14 cellular contexts compared by ENCODE assay signal in genomic region chr16:3864562-3864961, GRCh38. TPM values are rescaled to one million over a fixed set of nuclear protein-coding genes. Genes with fewer than 3 reads are reported as not detected.
A peak's percentile ranks its signal among the peaks of the same experiment; 100 is the strongest.
DNase-seq lines count a peak whose midpoint lies in the region; ATAC-seq and TF ChIP-seq lines count a peak whose summit lies in the region.
"Had no signal": no experiment of that assay in that cellular context is flagged by ENCODE, and none has a peak within 500 bp of the region (broad histone marks: within the 10 kb centered on the region; RNA-seq: fewer than 3 reads in every experiment).

No MANE protein-coding gene starts in this region.

- peak; percentile 30 for DNase-seq in activated CD4-positive, alpha-beta T cell treated with anti-CD3 and anti-CD28 coated beads for 36 hours
- DNase-seq in activated CD4-positive, alpha-beta T cell treated with anti-CD3 and anti-CD28 coated beads for 4 hours, result no peak
- peak; percentile 24 for DNase-seq in stimulated activated CD4-positive, alpha-beta T cell treated with anti-CD3 and anti-CD28 coated beads, Interleukin-1b, Interleukin-23, amount 100 ng/mL, for 48 hours
- no peak for DNase-seq in stimulated activated CD4-positive, alpha-beta T cell treated with anti-CD3 and anti-CD28 coated beads, Interleukin-15, amount 100 ng/mL, for 24 hours
- no peak for DNase-seq in naive B cell
- no peak for DNase-seq in GM20000 (ENCODE audit: low spot score)
- DNase-seq in NCI-H345 treated with DMSO at 0.1 percent for 48 hours (lab: John Stamatoyannopoulos, UW; ENCODE audit: unreplicated experiment), result no peak
- DNase-seq: DMS53, MM.1S, NCI-H1105 treated with DMSO at 0.1 percent for 48 hours, NCI-H187, NCI-H446, NCI-H748 treated with DMSO at 0.1 percent for 48 hours had no signal

- peaks cover 75% of the 10 kb centered on the region for H3K4me1 Mint-ChIP-seq in activated CD4-positive, alpha-beta T cell treated with anti-CD3 and anti-CD28 coated beads for 36 hours
- peaks cover 60 to 95% (median 84%) of the 10 kb centered on the region in 3 donors for H3K4me1 Mint-ChIP-seq in naive B cell

- CTCF ChIA-PET in activated CD4-positive, alpha-beta T cell treated with anti-CD3 and anti-CD28 coated beads for 36 hours (lab: Charles Lee), result interaction anchor here (1.1 kb wide), 1 partner anchor 14 kb away, joined by 4 read pairs; no protein-coding TSS in a partner anchor

- no peaks in the 10 kb centered on the region for H3K27me3 Mint-ChIP-seq in activated CD4-positive, alpha-beta T cell treated with anti-CD3 and anti-CD28 coated beads for 36 hours
- H3K27me3 Mint-ChIP-seq in naive B cell, result no peaks in the 10 kb centered on the region

- POLR2A ChIA-PET in activated CD4-positive, alpha-beta T cell treated with anti-CD3 and anti-CD28 coated beads for 36 hours (lab: Charles Lee), result no interaction called here

- no peak overlapping the region for H3K4me3 Mint-ChIP-seq in activated CD4-positive, alpha-beta T cell treated with anti-CD3 and anti-CD28 coated beads for 36 hours
- H3K4me3 Mint-ChIP-seq in naive B cell, result peak overlapping the region in 5 of 8 donors; percentile 15 to 72 (median 36)

- no peak overlapping the region for H3K27ac Mint-ChIP-seq in activated CD4-positive, alpha-beta T cell treated with anti-CD3 and anti-CD28 coated beads for 36 hours
- peak overlapping the region in 3 of 6 donors; percentile 37 to 75 (median 60) for H3K27ac Mint-ChIP-seq in naive B cell

- intact Hi-C loops in activated CD4-positive, alpha-beta T cell treated with anti-CD3 and anti-CD28 coated beads for 36 hours (cut with DNase I, micrococcal nuclease), result no loop called here

- no peak for TF ChIP-seq CTCF in GM20000 (IDR thresholded peaks at IDR 0.05; ENCODE audit: extremely low read depth, missing control alignments)

- no peaks in the 10 kb centered on the region for H3K9me3 Mint-ChIP-seq in activated CD4-positive, alpha-beta T cell treated with anti-CD3 and anti-CD28 coated beads for 36 hours (ENCODE audit: low read depth)
- no peaks in the 10 kb centered on the region for H3K9me3 Mint-ChIP-seq in naive B cell

- peak; percentile 60 for ATAC-seq in activated CD4-positive, alpha-beta T cell treated with anti-CD3 and anti-CD28 coated beads for 36 hours
- ATAC-seq in naive B cell (ENCODE audit: low read depth in 2 of 2), result no peak
- no peak for ATAC-seq in HG03095 (IDR thresholded peaks at IDR 0.05; ENCODE audit: unreplicated experiment)

- no peaks in the 10 kb centered on the region for H3K36me3 Mint-ChIP-seq in activated CD4-positive, alpha-beta T cell treated with anti-CD3 and anti-CD28 coated beads for 36 hours (ENCODE audit: low read depth)
- H3K36me3 Mint-ChIP-seq in naive B cell, result no peaks in the 10 kb centered on the region

RNA-seq across cellular contexts. Expression of gene CREBBP, which starts 16.0 kb away (rescaled TPM):
- 10 to 100 TPM; 28.1 to 37.4 TPM for total RNA-seq in activated CD4-positive, alpha-beta T cell treated with anti-CD3 and anti-CD28 coated beads for 36 hours
- polyA plus RNA-seq in naive B cell (ENCODE audit: low read depth in 6 of 6), result 10 to 100 TPM in 1 of 6 donors, 1 to 10 TPM in 5; 2.6 to 23.5 (median 7.2) TPM

Comparison
In these comparisons a context has a peak if more than half of its experiments do, and no peak if none do; other contexts are left out.
1. DNase-seq: peak in activated CD4-positive, alpha-beta T cell treated with anti-CD3 and anti-CD28 coated beads for 36 hours (single experiment) and stimulated activated CD4-positive, alpha-beta T cell treated with anti-CD3 and anti-CD28 coated beads, Interleukin-1b, Interleukin-23, amount 100 ng/mL, for 48 hours (single experiment); none in activated CD4-positive, alpha-beta T cell treated with anti-CD3 and anti-CD28 coated beads for 4 hours (0 of 2), stimulated activated CD4-positive, alpha-beta T cell treated with anti-CD3 and anti-CD28 coated beads, Interleukin-15, amount 100 ng/mL, for 24 hours (single experiment), naive B cell (single experiment), GM20000 (single experiment) and NCI-H345 treated with DMSO at 0.1 percent for 48 hours (single experiment).